In genomic region chr6:138410048-138410735, GRCh38 we compare ENCODE assay signal across 15 cellular contexts. TPM values are rescaled to one million over a fixed set of nuclear protein-coding genes. Genes with fewer than 3 reads are reported as not detected.
DNase-seq lines count a peak whose midpoint lies in the region; ATAC-seq and TF ChIP-seq lines count a peak whose summit lies in the region.
"Had no signal": no experiment of that assay in that cellular context is flagged by ENCODE, and none has a peak within 500 bp of the region (broad histone marks: within the 10 kb centered on the region; RNA-seq: fewer than 3 reads in every experiment).

No MANE protein-coding gene starts in this region.

- H3K27ac ChIP-seq in vagina: peak overlapping the region; percentile 24
- H3K27ac ChIP-seq: parathyroid adenoma, upper lobe of right lung had no signal

- peak overlapping the region; percentile 21 for H3K27ac Mint-ChIP-seq in activated naive CD8-positive, alpha-beta T cell treated with anti-CD3 and anti-CD28 coated beads, Interleukin-2, amount 50 U/mL, for 24 hours

- peaks cover 40% of the 10 kb centered on the region for H3K4me1 ChIP-seq in vagina

- intact Hi-C loops in left cardiac atrium (cut with DNase I): no loop called here
- intact Hi-C loops in cardiac septum (cut with DNase I): no loop called here
- intact Hi-C loops in vagina (cut with DNase I): no loop called here

- H3K27me3 Mint-ChIP-seq in activated naive CD8-positive, alpha-beta T cell treated with anti-CD3 and anti-CD28 coated beads, Interleukin-2, amount 50 U/mL, for 24 hours: no peaks in the 10 kb centered on the region

- H3K36me3 ChIP-seq in vagina (peaks cover 0 to 62% of the 10 kb centered on the region in 2 donors), H7 (replicated peaks; ENCODE audit: control insufficient read depth, insufficient read depth, low read length) (peaks cover 27% of the 10 kb centered on the region)

- TF ChIP-seq CTCF in vagina (IDR thresholded peaks at IDR 0.05): no peak

- DNase-seq in left cardiac atrium (peak; percentile 35), cardiac septum (ENCODE audit: low spot score) (no peak), iris pigment epithelial cell (ENCODE audit: low read depth) (peak; percentile 87), vagina (ENCODE audit: extremely low spot score in 2 of 2) (no peak), GOT3 (lab: John Stamatoyannopoulos, UW) (no peak), H7 (no peak), OCI-M1 (lab: John Stamatoyannopoulos, UW) (no peak)
- no peak for DNase-seq in activated naive CD8-positive, alpha-beta T cell treated with anti-CD3 and anti-CD28 coated beads, Interleukin-2, amount 50 U/mL, for 24 hours
- DNase-seq: GF-D8, left colon, NCI-H1105, NCI-H526, upper lobe of right lung had no signal

- peak in 1 of 2 donors; percentile 26 for ATAC-seq in left cardiac atrium
- no peak for ATAC-seq in activated naive CD8-positive, alpha-beta T cell treated with anti-CD3 and anti-CD28 coated beads, Interleukin-2, amount 50 U/mL, for 24 hours
- ATAC-seq: left colon, upper lobe of right lung had no signal

- H3K27me3 ChIP-seq in vagina (no peaks in the 10 kb centered on the region), H7 (ENCODE audit: control insufficient read depth, insufficient read depth, low read length) (no peaks in the 10 kb centered on the region)
- H3K27me3 ChIP-seq: upper lobe of right lung had no signal

- TF ChIP-seq POLR2A in vagina (IDR thresholded peaks at IDR 0.05): no peak

- H3K9me3 Mint-ChIP-seq in activated naive CD8-positive, alpha-beta T cell treated with anti-CD3 and anti-CD28 coated beads, Interleukin-2, amount 50 U/mL, for 24 hours: no peaks in the 10 kb centered on the region

- H3K4me3 Mint-ChIP-seq in activated naive CD8-positive, alpha-beta T cell treated with anti-CD3 and anti-CD28 coated beads, Interleukin-2, amount 50 U/mL, for 24 hours: no peak overlapping the region

- peaks cover 21% of the 10 kb centered on the region for H3K4me1 Mint-ChIP-seq in activated naive CD8-positive, alpha-beta T cell treated with anti-CD3 and anti-CD28 coated beads, Interleukin-2, amount 50 U/mL, for 24 hours

- no peak overlapping the region for H3K4me3 ChIP-seq in vagina
- no peak overlapping the region for H3K4me3 ChIP-seq in H7 (ENCODE audit: insufficient read depth, low read depth, low read length)
- H3K4me3 ChIP-seq: upper lobe of right lung had no signal

- peaks cover 54% of the 10 kb centered on the region for H3K36me3 Mint-ChIP-seq in activated naive CD8-positive, alpha-beta T cell treated with anti-CD3 and anti-CD28 coated beads, Interleukin-2, amount 50 U/mL, for 24 hours (ENCODE audit: low read depth)

- no peaks in the 10 kb centered on the region for H3K9me3 ChIP-seq in vagina
- H3K9me3 ChIP-seq: upper lobe of right lung had no signal

RNA-seq across cellular contexts. Expression of gene HEBP2, which starts 6.2 kb away (rescaled TPM):
- total RNA-seq in left cardiac atrium (100 to 1,000 TPM in 1 of 2 donors, 10 to 100 TPM in 1; 84.9 to 111 TPM), cardiac septum (98.9 TPM), vagina (62.4 TPM)
- 48.1 and 60.2 TPM in 2 replicates for total RNA-seq in H7 (2014; rRNA removed; shearing (Covaris generic))

RNA-seq across cellular contexts. Expression of gene SMIM28, which starts 32.5 kb away (rescaled TPM):
- not detected for total RNA-seq in left cardiac atrium
- not detected for total RNA-seq in cardiac septum
- total RNA-seq in vagina: not detected
- 0.35 TPM in 1 of 2 replicates, not detected in the other for total RNA-seq in H7 (2014; rRNA removed; shearing (Covaris generic))
- total RNA-seq: activated CD8-positive, alpha-beta memory T cell treated with anti-CD3 and anti-CD28 coated beads for 36 hours; upper lobe of right lung had no signal

Comparison
In these comparisons a context has a peak if more than half of its experiments do, and no peak if none do; other contexts are left out.
1. DNase-seq: peak in left cardiac atrium (single experiment) and iris pigment epithelial cell (single experiment); none in cardiac septum (single experiment), activated naive CD8-positive, alpha-beta T cell treated with anti-CD3 and anti-CD28 coated beads, Interleukin-2, amount 50 U/mL, for 24 hours (single experiment), vagina (0 of 2), GOT3 (single experiment), H7 (single experiment) and OCI-M1 (single experiment).